28 cellular contexts compared by ENCODE assay signal in the genomic region with DNA sequence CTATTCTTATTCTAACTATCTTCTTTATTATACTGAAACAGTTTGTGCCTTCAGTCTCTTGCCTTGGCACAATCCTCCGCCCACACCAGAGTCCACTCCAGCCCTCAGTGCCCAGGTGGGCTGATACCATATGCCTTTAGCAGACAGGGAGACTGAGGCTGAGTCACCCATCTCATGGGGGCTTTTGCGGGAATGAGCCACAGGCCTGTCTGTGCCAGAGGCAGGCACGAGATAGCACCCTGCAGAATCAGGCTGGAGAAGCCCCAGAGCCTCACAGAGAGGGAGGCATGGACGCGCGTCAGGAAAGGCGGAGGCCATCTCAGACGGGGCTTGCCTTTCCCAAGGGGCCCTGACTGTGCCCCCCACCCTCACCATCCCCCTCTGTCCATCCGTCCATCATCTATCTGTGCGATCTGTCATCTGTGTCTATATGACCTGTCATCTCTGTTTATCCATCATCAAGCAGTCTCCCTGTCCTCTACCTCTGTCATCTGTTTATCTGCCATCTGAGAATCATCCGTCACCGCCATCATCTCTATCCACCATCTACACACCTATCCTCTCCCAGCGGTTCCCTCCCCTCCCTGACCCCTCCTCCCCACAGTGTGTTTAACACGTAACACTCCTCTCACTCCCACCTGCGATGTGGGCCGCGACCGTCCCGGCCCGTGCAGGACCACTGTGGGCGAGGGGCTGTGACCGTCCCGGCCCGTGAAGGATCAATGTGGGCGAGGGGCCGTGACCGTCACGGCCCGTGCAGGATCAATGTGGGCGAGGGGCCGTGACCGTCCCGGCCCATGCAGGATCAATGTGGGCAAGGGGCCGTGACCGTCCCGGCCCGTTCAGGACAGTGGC. TPM values are rescaled to one million over a fixed set of nuclear protein-coding genes. Genes with fewer than 3 reads are reported as not detected.
DNase-seq lines count a peak whose midpoint lies in the region; ATAC-seq and TF ChIP-seq lines count a peak whose summit lies in the region.
"Had no signal": no experiment of that assay in that cellular context is flagged by ENCODE, and none has a peak within 500 bp of the region (broad histone marks: within the 10 kb centered on the region; RNA-seq: fewer than 3 reads in every experiment).

No MANE protein-coding gene starts in this region.

- peaks cover 19% of the 10 kb centered on the region for H4K20me1 ChIP-seq in osteoblast (ENCODE audit: insufficient read depth, low read length)

- H3K79me2 ChIP-seq in osteoblast (ENCODE audit: insufficient read depth, low read length) = no peaks in the 10 kb centered on the region

- no peak overlapping the region for H3K4me2 ChIP-seq in osteoblast (ENCODE audit: insufficient read depth, low read length)

- H3K36me3 ChIP-seq in osteoblast (ENCODE audit: insufficient read depth, low read length) (no peaks in the 10 kb centered on the region), aorta (ENCODE audit: control insufficient read depth in 1 of 2, insufficient read depth in 2 of 2, low read length in 1 of 2) (no peaks in the 10 kb centered on the region)
- peaks cover 4% of the 10 kb centered on the region for H3K36me3 ChIP-seq in CD4-positive, alpha-beta memory T cell (ENCODE audit: insufficient read depth, low read length)

- ATAC-seq in stimulated activated naive CD8-positive, alpha-beta T cell treated with anti-CD3 and anti-CD28 coated beads, Interleukin-15, amount 100 ng/mL, for 72 hours = peak; percentile 8
- no peak for ATAC-seq in stimulated activated naive CD8-positive, alpha-beta T cell treated with anti-CD3 and anti-CD28 coated beads, Interleukin-15, Interleukin-2, amounts not matched to agents 100 U/mL and 50 U/mL, for 24 hours
- ATAC-seq in right cardiac atrium (no peak), aorta (ENCODE audit: low FRiP score) (no peak), HG03280 (IDR thresholded peaks at IDR 0.05; ENCODE audit: unreplicated experiment) (no peak)
- ATAC-seq: sciatic nerve had no signal

- H3K9me3 ChIP-seq in right cardiac atrium (ENCODE audit: control insufficient read depth, low read length) (no peaks in the 10 kb centered on the region), osteoblast (ENCODE audit: low read depth, low read length) (no peaks in the 10 kb centered on the region), aorta (ENCODE audit: control insufficient read depth, low read length) (no peaks in the 10 kb centered on the region)
- H3K9me3 ChIP-seq in CD4-positive, alpha-beta memory T cell (ENCODE audit: control insufficient read depth in 1 of 2, low read length in 2 of 2) = no peaks in the 10 kb centered on the region
- H3K9me3 ChIP-seq: vagina had no signal

- H3K27me3 ChIP-seq in right cardiac atrium (ENCODE audit: control insufficient read depth, insufficient read depth) = no peaks in the 10 kb centered on the region
- H3K27me3 ChIP-seq in osteoblast (ENCODE audit: insufficient read depth, low read length) = peaks cover 41% of the 10 kb centered on the region
- H3K27me3 ChIP-seq in aorta (ENCODE audit: control insufficient read depth in 1 of 2, insufficient read depth in 2 of 2, low read length in 1 of 2) = no peaks in the 10 kb centered on the region
- no peaks in the 10 kb centered on the region for H3K27me3 ChIP-seq in CD4-positive, alpha-beta memory T cell (ENCODE audit: insufficient read depth, low read length)
- H3K27me3 ChIP-seq: vagina had no signal

- no peak overlapping the region for H3K4me3 ChIP-seq in right cardiac atrium (ENCODE audit: low read length)
- no peak overlapping the region for H3K4me3 ChIP-seq in osteoblast (ENCODE audit: insufficient read depth, low read length)
- H3K4me3 ChIP-seq in aorta (ENCODE audit: low read length in 2 of 2) = no peak overlapping the region
- no peak overlapping the region for H3K4me3 ChIP-seq in CD4-positive, alpha-beta memory T cell (ENCODE audit: low read length in 2 of 2)
- H3K4me3 ChIP-seq: vagina had no signal

- intact Hi-C loops in right cardiac atrium (cut with DNase I) = no loop called here
- intact Hi-C loops in aorta (cut with DNase I) = no loop called here
- intact Hi-C loops in CD4-positive, alpha-beta memory T cell (cut with micrococcal nuclease) = no loop called here

- peak overlapping the region in 1 of 2 donors; percentile 45 for H3K27ac Mint-ChIP-seq in stimulated activated naive CD8-positive, alpha-beta T cell treated with anti-CD3 and anti-CD28 coated beads, Interleukin-15, amount 100 ng/mL, for 72 hours
- peak overlapping the region in 1 of 7 donors; percentile 27 for H3K27ac Mint-ChIP-seq in CD4-positive, alpha-beta memory T cell
- H3K27ac Mint-ChIP-seq: activated CD4-positive, alpha-beta memory T cell treated with anti-CD3 and anti-CD28 coated beads for 36 hours had no signal

- H3K27ac ChIP-seq in right cardiac atrium (ENCODE audit: low read length) = no peak overlapping the region
- no peak overlapping the region for H3K27ac ChIP-seq in osteoblast (ENCODE audit: low read depth, low read length)
- H3K27ac ChIP-seq in aorta (ENCODE audit: low read depth in 1 of 2, low read length in 2 of 2) = no peak overlapping the region
- no peak overlapping the region for H3K27ac ChIP-seq in CD4-positive, alpha-beta memory T cell (ENCODE audit: low read depth, low read length)
- H3K27ac ChIP-seq: epithelial cell of prostate, RWPE1, vagina had no signal

- no peak overlapping the region for H2AFZ ChIP-seq in osteoblast (ENCODE audit: low read length)

- no peaks in the 10 kb centered on the region for H3K9me3 Mint-ChIP-seq in stimulated activated naive CD8-positive, alpha-beta T cell treated with anti-CD3 and anti-CD28 coated beads, Interleukin-15, amount 100 ng/mL, for 72 hours
- H3K9me3 Mint-ChIP-seq in CD4-positive, alpha-beta memory T cell = no peaks in the 10 kb centered on the region
- H3K9me3 Mint-ChIP-seq: activated CD4-positive, alpha-beta memory T cell treated with anti-CD3 and anti-CD28 coated beads for 36 hours; central memory CD8-positive, alpha-beta T cell had no signal

- no peak for DNase-seq in stimulated activated naive CD8-positive, alpha-beta T cell treated with anti-CD3 and anti-CD28 coated beads, Interleukin-15, amount 100 ng/mL, for 72 hours
- no peak for DNase-seq in stimulated activated naive CD8-positive, alpha-beta T cell treated with anti-CD3 and anti-CD28 coated beads, Interleukin-15, Interleukin-2, amounts not matched to agents 100 U/mL and 50 U/mL, for 24 hours
- peak; percentile 8 to 50 (median 29) for DNase-seq in right cardiac atrium
- peak; percentile 79 for DNase-seq in osteoblast (ENCODE audit: insufficient read length, low spot score, missing footprints)
- DNase-seq in aorta = peak; percentile 33 to 48
- no peak for DNase-seq in CD4-positive, alpha-beta memory T cell
- DNase-seq in NCI-H446 (lab: John Stamatoyannopoulos, UW) = no peak
- DNase-seq: activated CD4-positive, alpha-beta memory T cell treated with anti-CD3 and anti-CD28 coated beads for 36 hours; activated CD4-positive, CD25-positive, alpha-beta regulatory T cell; activated naive CD4-positive, alpha-beta T cell; amygdala; HCEC 1CT; mammary epithelial cell; NCI-H1694; NCI-H2171; NCI-H524 treated with DMSO at 0.1 percent for 48 hours; occipital lobe; stimulated activated CD8-positive, alpha-beta memory T cell treated with anti-CD3 and anti-CD28 coated beads, Interleukin-4, amount 100 ng/mL, for 48 hours; substantia nigra; T1000 had no signal

- peaks cover 9% of the 10 kb centered on the region for H3K27me3 Mint-ChIP-seq in stimulated activated naive CD8-positive, alpha-beta T cell treated with anti-CD3 and anti-CD28 coated beads, Interleukin-15, amount 100 ng/mL, for 72 hours
- peaks cover 7 to 11% of the 10 kb centered on the region in 2 donors for H3K27me3 Mint-ChIP-seq in CD4-positive, alpha-beta memory T cell
- H3K27me3 Mint-ChIP-seq: central memory CD8-positive, alpha-beta T cell had no signal

- H3K4me1 Mint-ChIP-seq in stimulated activated naive CD8-positive, alpha-beta T cell treated with anti-CD3 and anti-CD28 coated beads, Interleukin-15, amount 100 ng/mL, for 72 hours = peaks cover 33% of the 10 kb centered on the region
- H3K4me1 Mint-ChIP-seq in CD4-positive, alpha-beta memory T cell = peaks cover 9 to 32% (median 20%) of the 10 kb centered on the region in 4 donors

- 89% methylated on average over 37 of the region's 37 CpGs for WGBS in right cardiac atrium
- 85 to 87% methylated on average over 37 of the region's 37 CpGs for WGBS in aorta, 2 donors

- H3K36me3 Mint-ChIP-seq in CD4-positive, alpha-beta memory T cell = peaks cover 0 to 2% of the 10 kb centered on the region in 2 donors
- H3K36me3 Mint-ChIP-seq: activated CD4-positive, alpha-beta memory T cell treated with anti-CD3 and anti-CD28 coated beads for 36 hours had no signal

- POLR2A ChIA-PET in CD4-positive, alpha-beta memory T cell (lab: Charles Lee; ENCODE audit: partially characterized antibody) = interaction anchor here (1.4 kb wide), 1 partner anchor 14 kb away, joined by 7 read pairs; a partner anchor contains a TSS

- peaks cover 7% of the 10 kb centered on the region for H3K4me1 ChIP-seq in right cardiac atrium (ENCODE audit: control insufficient read depth, insufficient read depth, low read length)
- H3K4me1 ChIP-seq in osteoblast (ENCODE audit: insufficient read depth, low read length) = peaks cover 5% of the 10 kb centered on the region
- no peaks in the 10 kb centered on the region for H3K4me1 ChIP-seq in aorta (ENCODE audit: control insufficient read depth in 1 of 2, insufficient read depth in 2 of 2, low read length in 2 of 2)
- peaks cover 24% of the 10 kb centered on the region for H3K4me1 ChIP-seq in CD4-positive, alpha-beta memory T cell (ENCODE audit: insufficient read depth, low read length)

- H3K4me3 Mint-ChIP-seq in stimulated activated naive CD8-positive, alpha-beta T cell treated with anti-CD3 and anti-CD28 coated beads, Interleukin-15, amount 100 ng/mL, for 72 hours = no peak overlapping the region
- H3K4me3 Mint-ChIP-seq in CD4-positive, alpha-beta memory T cell = peak overlapping the region in 1 of 8 donors; percentile 7
- H3K4me3 Mint-ChIP-seq: activated CD4-positive, alpha-beta memory T cell treated with anti-CD3 and anti-CD28 coated beads for 36 hours; central memory CD8-positive, alpha-beta T cell had no signal

- CTCF ChIA-PET in CD4-positive, alpha-beta memory T cell (lab: Charles Lee; ENCODE audit: partially characterized antibody) = interaction anchor here (1.0 kb wide), 1 partner anchor 53 kb away, joined by 3 read pairs; no protein-coding TSS in a partner anchor

- no peak for TF ChIP-seq CTCF in osteoblast (IDR thresholded peaks at IDR 0.05; ENCODE audit: extremely low read depth, low read depth, low read length)

RNA-seq across cellular contexts. Expression of a gene that starts 7.3 kb away (rescaled TPM):
- total RNA-seq in right cardiac atrium = 1 to 10 TPM; 4.8 to 7.1 (median 6.4) TPM
- 8.4 TPM for polyA plus RNA-seq in right cardiac atrium
- 0.59 and 2.2 TPM in 2 replicates for total RNA-seq in osteoblast
- 10 to 100 TPM; 10.8 to 11.9 TPM for total RNA-seq in aorta
- 10 to 100 TPM in 1 of 2 donors, 1 to 10 TPM in 1; 4.3 to 16.9 TPM for polyA plus RNA-seq in aorta
- total RNA-seq in CD4-positive, alpha-beta memory T cell = 1 to 10 TPM; 9.7 to 10.0 TPM
- 1 to 10 TPM; 5.1 to 7.9 TPM for polyA plus RNA-seq in CD4-positive, alpha-beta memory T cell

RNA-seq across cellular contexts. Expression of a gene that starts 13.6 kb away (rescaled TPM):
- total RNA-seq in right cardiac atrium = 1 to 10 TPM; 6.3 to 8.8 (median 7.8) TPM
- polyA plus RNA-seq in right cardiac atrium = 5.8 TPM
- 10.9 and 13.0 TPM in 2 replicates for total RNA-seq in osteoblast
- total RNA-seq in aorta = 10 to 100 TPM; 10.8 to 17.0 TPM
- 1 to 10 TPM; 3.1 to 6.7 TPM for polyA plus RNA-seq in aorta
- 10 to 100 TPM; 46.2 to 50.0 TPM for total RNA-seq in CD4-positive, alpha-beta memory T cell
- 10 to 100 TPM; 20.5 to 20.8 TPM for polyA plus RNA-seq in CD4-positive, alpha-beta memory T cell

RNA-seq across cellular contexts. Expression of a gene that starts 21.2 kb away (rescaled TPM):
- not detected for total RNA-seq in right cardiac atrium
- polyA plus RNA-seq in right cardiac atrium = not detected
- not detected in 2 replicates for total RNA-seq in osteoblast
- total RNA-seq in aorta = not detected
- polyA plus RNA-seq in aorta = not detected
- total RNA-seq in CD4-positive, alpha-beta memory T cell = not detected
- polyA plus RNA-seq in CD4-positive, alpha-beta memory T cell = not detected
- total RNA-seq: activated CD4-positive, alpha-beta memory T cell treated with anti-CD3 and anti-CD28 coated beads for 36 hours; mammary epithelial cell; myocyte; occipital lobe had no signal
- polyA plus RNA-seq: BJ, mammary epithelial cell had no signal

Comparison
In these comparisons a context has a peak if more than half of its experiments do, and no peak if none do; other contexts are left out.
1. DNase-seq: peak in right cardiac atrium (3 of 3), osteoblast (single experiment) and aorta (2 of 2); none in stimulated activated naive CD8-positive, alpha-beta T cell treated with anti-CD3 and anti-CD28 coated beads, Interleukin-15, amount 100 ng/mL, for 72 hours (0 of 2), stimulated activated naive CD8-positive, alpha-beta T cell treated with anti-CD3 and anti-CD28 coated beads, Interleukin-15, Interleukin-2, amounts not matched to agents 100 U/mL and 50 U/mL, for 24 hours (single experiment), CD4-positive, alpha-beta memory T cell (0 of 5) and NCI-H446 (0 of 2).